In the genomic region with DNA sequence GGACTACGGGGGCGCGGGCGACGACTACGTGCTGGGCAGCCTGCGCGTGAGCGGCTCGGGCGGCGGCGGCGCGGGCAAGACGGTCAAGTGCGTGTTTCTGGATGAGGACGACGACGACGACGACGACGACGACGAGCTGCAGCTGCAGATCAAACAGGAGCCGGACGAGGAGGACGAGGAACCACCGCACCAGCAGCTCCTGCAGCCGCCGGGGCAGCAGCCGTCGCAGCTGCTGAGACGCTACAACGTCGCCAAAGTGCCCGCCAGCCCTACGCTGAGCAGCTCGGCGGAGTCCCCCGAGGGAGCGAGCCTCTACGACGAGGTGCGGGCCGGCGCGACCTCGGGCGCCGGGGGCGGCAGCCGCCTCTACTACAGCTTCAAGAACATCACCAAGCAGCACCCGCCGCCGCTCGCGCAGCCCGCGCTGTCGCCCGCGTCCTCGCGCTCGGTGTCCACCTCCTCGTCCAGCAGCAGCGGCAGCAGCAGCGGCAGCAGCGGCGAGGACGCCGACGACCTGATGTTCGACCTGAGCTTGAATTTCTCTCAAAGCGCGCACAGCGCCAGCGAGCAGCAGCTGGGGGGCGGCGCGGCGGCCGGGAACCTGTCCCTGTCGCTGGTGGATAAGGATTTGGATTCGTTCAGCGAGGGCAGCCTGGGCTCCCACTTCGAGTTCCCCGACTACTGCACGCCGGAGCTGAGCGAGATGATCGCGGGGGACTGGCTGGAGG, we compare ENCODE assay signal across 11 cellular contexts. TPM values are rescaled to one million over a fixed set of nuclear protein-coding genes. Genes with fewer than 3 reads are reported as not detected.
DNase-seq lines count a peak whose midpoint lies in the region; ATAC-seq, FAIRE-seq and TF ChIP-seq lines count a peak whose summit lies in the region.
"Had no signal": no experiment of that assay in that cellular context is flagged by ENCODE, and none has a peak within 500 bp of the region (broad histone marks: within the 10 kb centered on the region; RNA-seq: fewer than 3 reads in every experiment).

No MANE protein-coding gene starts in this region.

- peaks cover 22% of the 10 kb centered on the region for H3K4me1 Mint-ChIP-seq in GM23338
- H3K4me1 Mint-ChIP-seq in activated naive CD8-positive, alpha-beta T cell treated with anti-CD3 and anti-CD28 coated beads, Interleukin-2, amount 50 U/mL, for 24 hours: peaks cover 19% of the 10 kb centered on the region
- H3K4me1 Mint-ChIP-seq in Calu3 (ENCODE audit: low read depth, unreplicated experiment): no peaks in the 10 kb centered on the region

- H3K79me2 ChIP-seq in GM23338 (replicated peaks; ENCODE audit: insufficient read depth): peaks cover 44% of the 10 kb centered on the region

- H3K27me3 Mint-ChIP-seq in GM23338 (ENCODE audit: insufficient read depth, low read depth, poor library complexity) (peaks cover 21% of the 10 kb centered on the region), Calu3 (ENCODE audit: unreplicated experiment) (no peaks in the 10 kb centered on the region)
- H3K27me3 Mint-ChIP-seq in activated naive CD8-positive, alpha-beta T cell treated with anti-CD3 and anti-CD28 coated beads, Interleukin-2, amount 50 U/mL, for 24 hours: peaks cover 60% of the 10 kb centered on the region

- peak overlapping the region; percentile 94 for H3K4me3 Mint-ChIP-seq in GM23338
- H3K4me3 Mint-ChIP-seq in activated naive CD8-positive, alpha-beta T cell treated with anti-CD3 and anti-CD28 coated beads, Interleukin-2, amount 50 U/mL, for 24 hours: no peak overlapping the region
- H3K4me3 Mint-ChIP-seq in Calu3 (ENCODE audit: low read depth, unreplicated experiment): no peak overlapping the region

- intact Hi-C loops in Calu3 (cut with micrococcal nuclease; ENCODE audit: unreplicated experiment): no loop called here

- H3K27ac Mint-ChIP-seq in GM23338 (no peak overlapping the region), Calu3 (ENCODE audit: unreplicated experiment) (no peak overlapping the region)
- H3K27ac Mint-ChIP-seq in activated naive CD8-positive, alpha-beta T cell treated with anti-CD3 and anti-CD28 coated beads, Interleukin-2, amount 50 U/mL, for 24 hours: peak overlapping the region; percentile 77

- H3K9me3 ChIP-seq in mesodermal cell (ENCODE audit: control insufficient read depth, low read length): no peaks in the 10 kb centered on the region

- no peak overlapping the region for H2AFZ ChIP-seq in GM23338

- H3K4me3 ChIP-seq in AG10803 (ENCODE audit: low read length) (peak overlapping the region; percentile 59), GM23338 (peak overlapping the region; percentile 97), mesodermal cell (ENCODE audit: extremely low read depth, insufficient read depth, low read length, poor library complexity, severe bottlenecking) (peak overlapping the region; percentile 89)

- ATAC-seq in GM23338 (no peak), HG03196 (IDR thresholded peaks at IDR 0.05; ENCODE audit: unreplicated experiment) (no peak)
- no peak for ATAC-seq in activated naive CD8-positive, alpha-beta T cell treated with anti-CD3 and anti-CD28 coated beads, Interleukin-2, amount 50 U/mL, for 24 hours
- ATAC-seq: PC-3 had no signal

- no peak for FAIRE-seq in urothelium cell line (lab: Jason Lieb, UNC)

- no TSS peak for BruUV-seq in Calu3 (replicated peaks; lab: Mats Ljungman, UMichigan)

- peaks cover 45% of the 10 kb centered on the region for H3K27me3 ChIP-seq in GM23338 (ENCODE audit: insufficient read depth)

- H3K4me2 ChIP-seq in GM23338: peak overlapping the region; percentile 96

- H3K9me2 ChIP-seq in GM23338 (ENCODE audit: insufficient read depth): no peaks in the 10 kb centered on the region

- peaks cover 21% of the 10 kb centered on the region for H4K20me1 ChIP-seq in GM23338 (replicated peaks; ENCODE audit: insufficient read depth)

- H3K9me3 Mint-ChIP-seq in GM23338 (peaks cover 11% of the 10 kb centered on the region), Calu3 (ENCODE audit: low read depth, unreplicated experiment) (peaks cover 15% of the 10 kb centered on the region)
- H3K9me3 Mint-ChIP-seq in activated naive CD8-positive, alpha-beta T cell treated with anti-CD3 and anti-CD28 coated beads, Interleukin-2, amount 50 U/mL, for 24 hours: no peaks in the 10 kb centered on the region

- H3K4me1 ChIP-seq in GM23338 (ENCODE audit: insufficient read depth): peaks cover 20% of the 10 kb centered on the region
- H3K4me1 ChIP-seq in mesodermal cell (ENCODE audit: control insufficient read depth, insufficient read depth, low read length, poor library complexity, severe bottlenecking): no peaks in the 10 kb centered on the region

- H3K36me3 ChIP-seq in GM23338 (ENCODE audit: insufficient read depth): no peaks in the 10 kb centered on the region
- peaks cover 6% of the 10 kb centered on the region for H3K36me3 ChIP-seq in mesodermal cell (ENCODE audit: control insufficient read depth, insufficient read depth, low read length)

- 0 out of 2 replicates have a peak, but pooled peaks cover 4% of the 10 kb centered on the region for H3F3A ChIP-seq in GM23338 (replicated peaks; ENCODE audit: low read depth)

- peaks cover 18% of the 10 kb centered on the region for H3K36me3 Mint-ChIP-seq in GM23338 (ENCODE audit: low read depth)
- H3K36me3 Mint-ChIP-seq in activated naive CD8-positive, alpha-beta T cell treated with anti-CD3 and anti-CD28 coated beads, Interleukin-2, amount 50 U/mL, for 24 hours (ENCODE audit: low read depth): peaks cover 10% of the 10 kb centered on the region
- peaks cover 10% of the 10 kb centered on the region for H3K36me3 Mint-ChIP-seq in Calu3 (ENCODE audit: insufficient read depth, unreplicated experiment)

- no peak overlapping the region for H3K27ac ChIP-seq in GM23338 (ENCODE audit: low read depth)
- H3K27ac ChIP-seq in mesodermal cell (ENCODE audit: low read depth, low read length, severe bottlenecking): peak overlapping the region; percentile 57

- CTCF ChIA-PET in Calu3 (lab: Charles Lee): no interaction called here

- TF ChIP-seq CTCF in AG10803 (conservative IDR thresholded peaks at IDR 0.05; ENCODE audit: low read length): no peak
- no peak for TF ChIP-seq CTCF in GM23338 (conservative IDR thresholded peaks at IDR 0.05; ENCODE audit: low read depth in 2 of 2)
- no peak for TF ChIP-seq CTCF in Calu3 (IDR thresholded peaks at IDR 0.05; ENCODE audit: unreplicated experiment)

- WGBS in mesodermal cell (ENCODE audit: insufficient coverage in 2 of 2), 2 experiments: 0% methylated on average over 78 to 94 of the region's 95 CpGs

- DNase-seq in AG10803 (ENCODE audit: low read depth): peak; percentile 20
- peak; percentile 36 for DNase-seq in GM23338 (ENCODE audit: low spot score)
- DNase-seq in activated naive CD8-positive, alpha-beta T cell treated with anti-CD3 and anti-CD28 coated beads, Interleukin-2, amount 50 U/mL, for 24 hours: peak; percentile 3
- DNase-seq in urothelium cell line (ENCODE audit: low spot score): no peak
- DNase-seq in Calu3: no peak
- no peak for DNase-seq in HT-29 (ENCODE audit: low spot score)
- DNase-seq: activated naive CD4-positive, alpha-beta T cell treated with Interleukin-2 at 50 U/mL for 16 hours; kidney glomerular epithelial cell; PC-3 had no signal

TF ChIP-seq in GM23338, 12 proteins besides CTCF, POLR2A, EP300 and RAD21 (continues in another document):
- TF ChIP-seq POLR2AphosphoS5 (IDR thresholded peaks at IDR 0.05; ENCODE audit: low read depth): 0 out of 2 replicates have a peak, but pooled peaks have one; percentile 1

RNA-seq across cellular contexts. Expression of gene SOX11, which starts 1.3 kb away (rescaled TPM):
- total RNA-seq in GM23338 (2014; rRNA removed; shearing (Covaris generic)): 26.3 and 26.5 TPM in 2 replicates
- polyA plus RNA-seq in GM23338 (2016; fragmentation: Nextera tagmentation; extraction: Ambion mirVana): 33.2 and 34.0 TPM in 2 replicates
- 30.1 TPM for polyA plus RNA-seq in mesodermal cell (2013, experiment 1 of 2)
- 24.3 TPM for polyA plus RNA-seq in mesodermal cell (2013, experiment 2 of 2)
- not detected in 2 replicates for total RNA-seq in Calu3 (2022)
- not detected in 2 replicates for total RNA-seq in HT-29 (2014; rRNA removed; shearing (Covaris generic))
- total RNA-seq: PC-3 had no signal

Comparison
In these comparisons a context has a peak if more than half of its experiments do, and no peak if none do; other contexts are left out.
1. DNase-seq: peak in AG10803 (single experiment), GM23338 (single experiment) and activated naive CD8-positive, alpha-beta T cell treated with anti-CD3 and anti-CD28 coated beads, Interleukin-2, amount 50 U/mL, for 24 hours (single experiment); none in urothelium cell line (single experiment), Calu3 (single experiment) and HT-29 (single experiment).
2. RNA of gene SOX11, which starts 1.3 kb away (total RNA-seq): 26.3 to 26.5 TPM in GM23338; not detected in Calu3 and not detected in HT-29; every median in the first group is over 10 times any median in the second.
3. Peak in every context shown above with its lines, with median percentiles within 50 percentile points of each other: H3K4me3 ChIP-seq.